1 cellular context compared by ENCODE assay signal in genomic region chr13:29888306-29888705, GRCh38.
TF ChIP-seq lines count a peak whose summit lies in the region.

No MANE protein-coding gene starts in this region.

TF ChIP-seq in K562, 482 proteins besides CTCF, POLR2A, EP300 and RAD21:
- TF ChIP-seq CEBPB (tag; IDR thresholded peaks at IDR 0.05), result peak; percentile 52; the same call in 1 of the 2 replicates
- TF ChIP-seq ZNF707 (CRISPR knock-in tag; conservative IDR thresholded peaks at IDR 0.05), result no peak
- TF ChIP-seq CEBPG (CRISPR knock-in tag; IDR thresholded peaks at IDR 0.05), result no peak
- TF ChIP-seq CEBPG (tag; conservative IDR thresholded peaks at IDR 0.05 in 1 of 2, IDR thresholded peaks at IDR 0.05 in 1 of 2), result peak; percentile 12 to 62; a peak in 2 of 4 replicates
